ENCODE assay signal across 8 cellular contexts in genomic region chr2:96241901-96242611, GRCh38. TPM values are rescaled to one million over a fixed set of nuclear protein-coding genes. Genes with fewer than 3 reads are reported as not detected.
A peak's percentile ranks its signal among the peaks of the same experiment; 100 is the strongest.
DNase-seq lines count a peak whose midpoint lies in the region; ATAC-seq and TF ChIP-seq lines count a peak whose summit lies in the region.

No MANE protein-coding gene starts in this region.

- H3K36me3 Mint-ChIP-seq in activated T-helper 1 cell treated with anti-CD3 and anti-CD28 coated beads, Interleukin-12 subunit alpha, Interleukin-12 subunit beta, Interleukin-2, Interleukin-4 antibody, amounts not matched to agents 30 ng/mL and 10 ng/mL and 1 ng/mL, durations not matched to agents 14 hours and 24 hours and 36 hours (ENCODE audit: low read depth) = peaks cover 14% of the 10 kb centered on the region

- peaks cover 8% of the 10 kb centered on the region for H3K9me3 Mint-ChIP-seq in activated T-helper 1 cell treated with anti-CD3 and anti-CD28 coated beads, Interleukin-12 subunit alpha, Interleukin-12 subunit beta, Interleukin-2, Interleukin-4 antibody, amounts not matched to agents 30 ng/mL and 10 ng/mL and 1 ng/mL, durations not matched to agents 14 hours and 24 hours and 36 hours

- peak; percentile 88 to 94 for DNase-seq in NOMO-1 (lab: John Stamatoyannopoulos, UW; ENCODE audit: unreplicated experiment in 2 of 2)
- DNase-seq in activated T-helper 1 cell treated with anti-CD3 and anti-CD28 coated beads, Interleukin-12 subunit alpha, Interleukin-12 subunit beta, Interleukin-2, Interleukin-4 antibody, amounts not matched to agents 30 ng/mL and 10 ng/mL and 1 ng/mL, durations not matched to agents 14 hours and 24 hours and 36 hours (ENCODE audit: low spot score) = peak; percentile 62
- DNase-seq in globus pallidus (ENCODE audit: low spot score) = peak; percentile 78
- DNase-seq in stimulated activated CD4-positive, alpha-beta T cell treated with anti-CD3 and anti-CD28 coated beads, Interleukin-1b, Interleukin-23, amount 100 ng/mL, for 24 hours (ENCODE audit: low read depth in 4 of 4, low spot score in 1 of 4) = peak in 3 of 4 experiments; percentile 11 to 48 (median 27)
- no peak for DNase-seq in T1000 (lab: John Stamatoyannopoulos, UW)
- DNase-seq in DMS 273 treated with DMSO at 0.1 percent for 48 hours (lab: John Stamatoyannopoulos, UW) = no peak

- H3K4me1 Mint-ChIP-seq in activated T-helper 1 cell treated with anti-CD3 and anti-CD28 coated beads, Interleukin-12 subunit alpha, Interleukin-12 subunit beta, Interleukin-2, Interleukin-4 antibody, amounts not matched to agents 30 ng/mL and 10 ng/mL and 1 ng/mL, durations not matched to agents 14 hours and 24 hours and 36 hours (ENCODE audit: low read depth) = peaks cover 52% of the 10 kb centered on the region

- ATAC-seq in HG02610 (IDR thresholded peaks at IDR 0.05; ENCODE audit: unreplicated experiment) = peak; percentile 91

- TF ChIP-seq POLR2A in GM15510 (IDR thresholded peaks at IDR 0.05; ENCODE audit: borderline replicate concordance, extremely low read depth, insufficient read length) = peak; percentile 30

- peak overlapping the region; percentile 63 for H3K4me3 Mint-ChIP-seq in activated T-helper 1 cell treated with anti-CD3 and anti-CD28 coated beads, Interleukin-12 subunit alpha, Interleukin-12 subunit beta, Interleukin-2, Interleukin-4 antibody, amounts not matched to agents 30 ng/mL and 10 ng/mL and 1 ng/mL, durations not matched to agents 14 hours and 24 hours and 36 hours

- H3K27ac Mint-ChIP-seq in activated T-helper 1 cell treated with anti-CD3 and anti-CD28 coated beads, Interleukin-12 subunit alpha, Interleukin-12 subunit beta, Interleukin-2, Interleukin-4 antibody, amounts not matched to agents 30 ng/mL and 10 ng/mL and 1 ng/mL, durations not matched to agents 14 hours and 24 hours and 36 hours = peak overlapping the region; percentile 87

- intact Hi-C loops in activated T-helper 1 cell treated with anti-CD3 and anti-CD28 coated beads, Interleukin-12 subunit alpha, Interleukin-12 subunit beta, Interleukin-2, Interleukin-4 antibody, amounts not matched to agents 30 ng/mL and 10 ng/mL and 1 ng/mL, durations not matched to agents 14 hours and 24 hours and 36 hours (cut with micrococcal nuclease) = loop anchor here (1.0 kb wide), 4 partner anchors 24 to 244 kb away; partner anchors contain the start of genes CIAO1 and SNRNP200

- H3K27me3 Mint-ChIP-seq in activated T-helper 1 cell treated with anti-CD3 and anti-CD28 coated beads, Interleukin-12 subunit alpha, Interleukin-12 subunit beta, Interleukin-2, Interleukin-4 antibody, amounts not matched to agents 30 ng/mL and 10 ng/mL and 1 ng/mL, durations not matched to agents 14 hours and 24 hours and 36 hours (ENCODE audit: insufficient read depth) = no peaks in the 10 kb centered on the region

RNA-seq across cellular contexts. Expression of gene TMEM127, which starts 23.7 kb away (rescaled TPM):
- 29.7 and 30.1 TPM in 2 replicates for total RNA-seq in activated T-helper 1 cell treated with anti-CD3 and anti-CD28 coated beads, Interleukin-12 subunit alpha, Interleukin-12 subunit beta, Interleukin-2, Interleukin-4 antibody, amounts not matched to agents 30 ng/mL and 10 ng/mL and 1 ng/mL, durations not matched to agents 14 hours and 24 hours and 36 hours

RNA-seq across cellular contexts. Expression of gene CIAO1, which starts 24.0 kb away (rescaled TPM):
- 111 and 115 TPM in 2 replicates for total RNA-seq in activated T-helper 1 cell treated with anti-CD3 and anti-CD28 coated beads, Interleukin-12 subunit alpha, Interleukin-12 subunit beta, Interleukin-2, Interleukin-4 antibody, amounts not matched to agents 30 ng/mL and 10 ng/mL and 1 ng/mL, durations not matched to agents 14 hours and 24 hours and 36 hours

RNA-seq across cellular contexts. Expression of gene STARD7, which starts 33.4 kb away (rescaled TPM):
- 216 and 229 TPM in 2 replicates for total RNA-seq in activated T-helper 1 cell treated with anti-CD3 and anti-CD28 coated beads, Interleukin-12 subunit alpha, Interleukin-12 subunit beta, Interleukin-2, Interleukin-4 antibody, amounts not matched to agents 30 ng/mL and 10 ng/mL and 1 ng/mL, durations not matched to agents 14 hours and 24 hours and 36 hours

Comparison
In these comparisons a context has a peak if more than half of its experiments do, and no peak if none do; other contexts are left out.
1. DNase-seq: peak in NOMO-1 (2 of 2), activated T-helper 1 cell treated with anti-CD3 and anti-CD28 coated beads, Interleukin-12 subunit alpha, Interleukin-12 subunit beta, Interleukin-2, Interleukin-4 antibody, amounts not matched to agents 30 ng/mL and 10 ng/mL and 1 ng/mL, durations not matched to agents 14 hours and 24 hours and 36 hours (single experiment), globus pallidus (single experiment) and stimulated activated CD4-positive, alpha-beta T cell treated with anti-CD3 and anti-CD28 coated beads, Interleukin-1b, Interleukin-23, amount 100 ng/mL, for 24 hours (3 of 4); none in T1000 (single experiment) and DMS 273 treated with DMSO at 0.1 percent for 48 hours (single experiment).